Comparison of ENCODE assay signal across 8 cellular contexts in genomic region chr12:106149096-106149784, GRCh38. TPM values are rescaled to one million over a fixed set of nuclear protein-coding genes. Genes with fewer than 3 reads are reported as not detected.
A peak's percentile ranks its signal among the peaks of the same experiment; 100 is the strongest.
DNase-seq lines count a peak whose midpoint lies in the region; ATAC-seq and TF ChIP-seq lines count a peak whose summit lies in the region.

No MANE protein-coding gene starts in this region.

- H3K9me3 ChIP-seq in colonic mucosa: no peaks in the 10 kb centered on the region
- no peaks in the 10 kb centered on the region for H3K9me3 ChIP-seq in neural progenitor cell (ENCODE audit: low read depth)

- intact Hi-C loops in colonic mucosa (cut with DNase I): no loop called here

- no peaks in the 10 kb centered on the region for H3K36me3 Mint-ChIP-seq in neural progenitor cell

- H3F3A ChIP-seq in neural progenitor cell (ENCODE audit: low read depth): no peaks in the 10 kb centered on the region

- H3K27me3 ChIP-seq in colonic mucosa (no peaks in the 10 kb centered on the region), neural progenitor cell (no peaks in the 10 kb centered on the region)

- H3K27ac ChIP-seq in colonic mucosa: no peak overlapping the region
- H3K27ac ChIP-seq in neural progenitor cell: no peak overlapping the region

- H3K79me2 ChIP-seq in neural progenitor cell (ENCODE audit: low read depth): no peaks in the 10 kb centered on the region

- peak; percentile 84 for TF ChIP-seq CTCF in NB4 (IDR thresholded peaks at IDR 0.05; ENCODE audit: low read depth, low read length)
- TF ChIP-seq CTCF in colonic mucosa (IDR thresholded peaks at IDR 0.05): peak; percentile 46
- peak; percentile 65 for TF ChIP-seq CTCF in neural progenitor cell (IDR thresholded peaks at IDR 0.05)

- no peak overlapping the region for H3K9ac ChIP-seq in colonic mucosa (ENCODE audit: low read depth in 2 of 2, low read length in 2 of 2)
- H3K9ac ChIP-seq in neural progenitor cell: no peak overlapping the region

- H3K4me1 Mint-ChIP-seq in neural progenitor cell: peaks cover 6% of the 10 kb centered on the region

- H3K4me3 ChIP-seq in NB4 (ENCODE audit: low read depth, low read length): no peak overlapping the region
- H3K4me3 ChIP-seq in colonic mucosa: no peak overlapping the region
- H3K4me3 ChIP-seq in neural progenitor cell: no peak overlapping the region

- no peak overlapping the region for H3K4me2 ChIP-seq in neural progenitor cell

- no peak overlapping the region for H3K27ac Mint-ChIP-seq in neural progenitor cell

- DNase-seq in EH (ENCODE audit: low read depth) (peak; percentile 42), NB4 (ENCODE audit: low read depth) (peak; percentile 37), colonic mucosa (peak; percentile 45), neural progenitor cell (ENCODE audit: low spot score) (peak; percentile 33)
- DNase-seq in stimulated activated CD4-positive, alpha-beta T cell treated with anti-CD3 and anti-CD28 coated beads, Interleukin-4, amount 100 ng/mL, for 24 hours: no peak

- no peaks in the 10 kb centered on the region for H3K9me3 Mint-ChIP-seq in neural progenitor cell

- no peaks in the 10 kb centered on the region for H4K20me1 ChIP-seq in neural progenitor cell (ENCODE audit: low read depth)

- H3K27me3 Mint-ChIP-seq in neural progenitor cell (ENCODE audit: insufficient read depth, low read depth): no peaks in the 10 kb centered on the region

- no peak overlapping the region for H2AFZ ChIP-seq in neural progenitor cell (replicated peaks)

- no peak for ATAC-seq in HG02588 (IDR thresholded peaks at IDR 0.05; ENCODE audit: unreplicated experiment)
- no peak for ATAC-seq in GM21786 (IDR thresholded peaks at IDR 0.05; ENCODE audit: unreplicated experiment)
- no peak for ATAC-seq in HG02642 (IDR thresholded peaks at IDR 0.05; ENCODE audit: poor library complexity, unreplicated experiment)

- no peak overlapping the region for H3K4me3 Mint-ChIP-seq in neural progenitor cell

- H3K4me1 ChIP-seq in colonic mucosa (no peaks in the 10 kb centered on the region), neural progenitor cell (peaks cover 11% of the 10 kb centered on the region)

- no peak for TF ChIP-seq POLR2A in NB4 (IDR thresholded peaks at IDR 0.05; ENCODE audit: extremely low read depth, insufficient read length)

- H3K36me3 ChIP-seq in colonic mucosa: no peaks in the 10 kb centered on the region
- no peaks in the 10 kb centered on the region for H3K36me3 ChIP-seq in neural progenitor cell

RNA-seq across cellular contexts. Expression of gene NUAK1, which starts 10.5 kb away (rescaled TPM):
- total RNA-seq in colonic mucosa (1 to 10 TPM; 2.2 to 3.7 TPM), neural progenitor cell (ENCODE audit: low replicate concordance) (11.9 and 18.8 TPM in 2 replicates)
